2 cellular contexts compared by ENCODE assay signal in the genomic region with DNA sequence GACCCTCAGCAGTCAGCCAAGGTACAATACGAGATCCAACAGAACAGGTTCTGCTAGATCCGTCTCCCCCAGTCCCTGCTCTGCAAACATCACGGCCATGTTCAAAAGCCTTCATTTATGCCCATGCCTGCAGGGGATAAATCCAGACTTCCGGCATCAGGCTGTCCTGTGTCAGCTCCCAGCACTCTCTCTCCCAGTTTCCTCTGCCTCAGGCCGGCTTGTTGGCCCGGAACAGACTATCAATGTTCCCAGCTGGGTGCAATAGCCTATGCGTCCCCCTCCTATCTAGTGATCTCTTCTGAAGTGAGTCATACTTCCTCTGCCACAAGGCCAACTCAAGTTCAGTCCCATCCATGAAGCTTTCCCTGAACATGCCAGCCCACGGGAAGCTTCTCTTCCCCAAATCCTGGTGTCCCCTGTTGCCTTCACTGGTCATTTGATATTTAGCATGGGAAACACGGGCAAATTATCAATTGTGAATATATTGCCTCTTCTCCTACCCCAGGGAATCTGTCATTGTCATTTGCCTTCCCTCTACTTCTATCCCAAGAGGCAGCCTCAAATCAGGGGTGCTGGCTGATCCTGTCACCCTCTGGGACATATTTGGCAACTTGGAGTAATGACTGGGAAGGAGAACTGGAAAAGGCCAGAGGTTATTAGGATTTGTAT.
TF ChIP-seq lines count a peak whose summit lies in the region.

No MANE protein-coding gene starts in this region.

TF ChIP-seq in GM23338, 12 proteins besides CTCF, POLR2A, EP300 and RAD21 (continues in another document):
- TF ChIP-seq, protein P1, sequence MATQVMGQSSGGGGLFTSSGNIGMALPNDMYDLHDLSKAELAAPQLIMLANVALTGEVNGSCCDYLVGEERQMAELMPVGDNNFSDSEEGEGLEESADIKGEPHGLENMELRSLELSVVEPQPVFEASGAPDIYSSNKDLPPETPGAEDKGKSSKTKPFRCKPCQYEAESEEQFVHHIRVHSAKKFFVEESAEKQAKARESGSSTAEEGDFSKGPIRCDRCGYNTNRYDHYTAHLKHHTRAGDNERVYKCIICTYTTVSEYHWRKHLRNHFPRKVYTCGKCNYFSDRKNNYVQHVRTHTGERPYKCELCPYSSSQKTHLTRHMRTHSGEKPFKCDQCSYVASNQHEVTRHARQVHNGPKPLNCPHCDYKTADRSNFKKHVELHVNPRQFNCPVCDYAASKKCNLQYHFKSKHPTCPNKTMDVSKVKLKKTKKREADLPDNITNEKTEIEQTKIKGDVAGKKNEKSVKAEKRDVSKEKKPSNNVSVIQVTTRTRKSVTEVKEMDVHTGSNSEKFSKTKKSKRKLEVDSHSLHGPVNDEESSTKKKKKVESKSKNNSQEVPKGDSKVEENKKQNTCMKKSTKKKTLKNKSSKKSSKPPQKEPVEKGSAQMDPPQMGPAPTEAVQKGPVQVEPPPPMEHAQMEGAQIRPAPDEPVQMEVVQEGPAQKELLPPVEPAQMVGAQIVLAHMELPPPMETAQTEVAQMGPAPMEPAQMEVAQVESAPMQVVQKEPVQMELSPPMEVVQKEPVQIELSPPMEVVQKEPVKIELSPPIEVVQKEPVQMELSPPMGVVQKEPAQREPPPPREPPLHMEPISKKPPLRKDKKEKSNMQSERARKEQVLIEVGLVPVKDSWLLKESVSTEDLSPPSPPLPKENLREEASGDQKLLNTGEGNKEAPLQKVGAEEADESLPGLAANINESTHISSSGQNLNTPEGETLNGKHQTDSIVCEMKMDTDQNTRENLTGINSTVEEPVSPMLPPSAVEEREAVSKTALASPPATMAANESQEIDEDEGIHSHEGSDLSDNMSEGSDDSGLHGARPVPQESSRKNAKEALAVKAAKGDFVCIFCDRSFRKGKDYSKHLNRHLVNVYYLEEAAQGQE (IDR thresholded peaks at IDR 0.05; ENCODE audit: unreplicated experiment), result no peak
- TF ChIP-seq ETS1 (IDR thresholded peaks at IDR 0.05) (no peak), CREB1 (CRISPR knock-in tag; IDR thresholded peaks at IDR 0.05; ENCODE audit: low read depth) (no peak), EZH2 (IDR thresholded peaks at IDR 0.05; ENCODE audit: low read depth, unreplicated experiment) (no peak), ZNF114 (CRISPR knock-in tag; IDR thresholded peaks at IDR 0.05) (no peak), EZH2phosphoT487 (IDR thresholded peaks at IDR 0.05; ENCODE audit: unreplicated experiment) (no peak), ZNF331 (CRISPR knock-in tag; IDR thresholded peaks at IDR 0.05; ENCODE audit: low read depth) (no peak)
- TF ChIP-seq, protein P2, sequence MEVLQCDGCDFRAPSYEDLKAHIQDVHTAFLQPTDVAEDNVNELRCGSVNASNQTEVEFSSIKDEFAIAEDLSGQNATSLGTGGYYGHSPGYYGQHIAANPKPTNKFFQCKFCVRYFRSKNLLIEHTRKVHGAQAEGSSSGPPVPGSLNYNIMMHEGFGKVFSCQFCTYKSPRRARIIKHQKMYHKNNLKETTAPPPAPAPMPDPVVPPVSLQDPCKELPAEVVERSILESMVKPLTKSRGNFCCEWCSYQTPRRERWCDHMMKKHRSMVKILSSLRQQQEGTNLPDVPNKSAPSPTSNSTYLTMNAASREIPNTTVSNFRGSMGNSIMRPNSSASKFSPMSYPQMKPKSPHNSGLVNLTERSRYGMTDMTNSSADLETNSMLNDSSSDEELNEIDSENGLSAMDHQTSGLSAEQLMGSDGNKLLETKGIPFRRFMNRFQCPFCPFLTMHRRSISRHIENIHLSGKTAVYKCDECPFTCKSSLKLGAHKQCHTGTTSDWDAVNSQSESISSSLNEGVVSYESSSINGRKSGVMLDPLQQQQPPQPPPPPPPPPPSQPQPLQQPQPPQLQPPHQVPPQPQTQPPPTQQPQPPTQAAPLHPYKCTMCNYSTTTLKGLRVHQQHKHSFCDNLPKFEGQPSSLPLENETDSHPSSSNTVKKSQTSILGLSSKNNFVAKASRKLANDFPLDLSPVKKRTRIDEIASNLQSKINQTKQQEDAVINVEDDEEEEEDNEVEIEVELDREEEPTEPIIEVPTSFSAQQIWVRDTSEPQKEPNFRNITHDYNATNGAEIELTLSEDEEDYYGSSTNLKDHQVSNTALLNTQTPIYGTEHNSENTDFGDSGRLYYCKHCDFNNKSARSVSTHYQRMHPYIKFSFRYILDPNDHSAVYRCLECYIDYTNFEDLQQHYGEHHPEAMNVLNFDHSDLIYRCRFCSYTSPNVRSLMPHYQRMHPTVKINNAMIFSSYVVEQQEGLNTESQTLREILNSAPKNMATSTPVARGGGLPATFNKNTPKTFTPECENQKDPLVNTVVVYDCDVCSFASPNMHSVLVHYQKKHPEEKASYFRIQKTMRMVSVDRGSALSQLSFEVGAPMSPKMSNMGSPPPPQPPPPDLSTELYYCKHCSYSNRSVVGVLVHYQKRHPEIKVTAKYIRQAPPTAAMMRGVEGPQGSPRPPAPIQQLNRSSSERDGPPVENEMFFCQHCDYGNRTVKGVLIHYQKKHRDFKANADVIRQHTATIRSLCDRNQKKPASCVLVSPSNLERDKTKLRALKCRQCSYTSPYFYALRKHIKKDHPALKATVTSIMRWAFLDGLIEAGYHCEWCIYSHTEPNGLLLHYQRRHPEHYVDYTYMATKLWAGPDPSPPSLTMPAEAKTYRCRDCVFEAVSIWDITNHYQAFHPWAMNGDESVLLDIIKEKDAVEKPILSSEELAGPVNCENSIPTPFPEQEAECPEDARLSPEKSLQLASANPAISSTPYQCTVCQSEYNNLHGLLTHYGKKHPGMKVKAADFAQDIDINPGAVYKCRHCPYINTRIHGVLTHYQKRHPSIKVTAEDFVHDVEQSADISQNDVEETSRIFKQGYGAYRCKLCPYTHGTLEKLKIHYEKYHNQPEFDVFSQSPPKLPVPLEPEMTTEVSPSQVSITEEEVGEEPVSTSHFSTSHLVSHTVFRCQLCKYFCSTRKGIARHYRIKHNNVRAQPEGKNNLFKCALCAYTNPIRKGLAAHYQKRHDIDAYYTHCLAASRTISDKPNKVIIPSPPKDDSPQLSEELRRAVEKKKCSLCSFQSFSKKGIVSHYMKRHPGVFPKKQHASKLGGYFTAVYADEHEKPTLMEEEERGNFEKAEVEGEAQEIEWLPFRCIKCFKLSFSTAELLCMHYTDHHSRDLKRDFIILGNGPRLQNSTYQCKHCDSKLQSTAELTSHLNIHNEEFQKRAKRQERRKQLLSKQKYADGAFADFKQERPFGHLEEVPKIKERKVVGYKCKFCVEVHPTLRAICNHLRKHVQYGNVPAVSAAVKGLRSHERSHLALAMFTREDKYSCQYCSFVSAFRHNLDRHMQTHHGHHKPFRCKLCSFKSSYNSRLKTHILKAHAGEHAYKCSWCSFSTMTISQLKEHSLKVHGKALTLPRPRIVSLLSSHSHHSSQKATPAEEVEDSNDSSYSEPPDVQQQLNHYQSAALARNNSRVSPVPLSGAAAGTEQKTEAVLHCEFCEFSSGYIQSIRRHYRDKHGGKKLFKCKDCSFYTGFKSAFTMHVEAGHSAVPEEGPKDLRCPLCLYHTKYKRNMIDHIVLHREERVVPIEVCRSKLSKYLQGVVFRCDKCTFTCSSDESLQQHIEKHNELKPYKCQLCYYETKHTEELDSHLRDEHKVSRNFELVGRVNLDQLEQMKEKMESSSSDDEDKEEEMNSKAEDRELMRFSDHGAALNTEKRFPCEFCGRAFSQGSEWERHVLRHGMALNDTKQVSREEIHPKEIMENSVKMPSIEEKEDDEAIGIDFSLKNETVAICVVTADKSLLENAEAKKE (CRISPR knock-in tag; IDR thresholded peaks at IDR 0.05), result no peak

TF ChIP-seq in SK-N-SH, 30 proteins besides CTCF, POLR2A, EP300 and RAD21 (continued from another document):
- TF ChIP-seq CHD2 (IDR thresholded peaks at IDR 0.05; ENCODE audit: low read length, partially characterized antibody) (peak; percentile 86), SMC3 (IDR thresholded peaks at IDR 0.05; ENCODE audit: low read depth, low read length) (0 out of 2 replicates have a peak, but pooled peaks have one; percentile 3), TAF1 (IDR thresholded peaks at IDR 0.05; ENCODE audit: borderline replicate concordance, low read depth, low read length) (no peak), FOSL2 (IDR thresholded peaks at IDR 0.05; ENCODE audit: borderline replicate concordance, low read depth) (0 out of 2 replicates have a peak, but pooled peaks have one; percentile 4)
